Comparison of ENCODE assay signal across 25 cellular contexts in genomic region chr9:133221177-133221809, GRCh38. TPM values are rescaled to one million over a fixed set of nuclear protein-coding genes. Genes with fewer than 3 reads are reported as not detected.
"Had no signal": no experiment of that assay in that cellular context is flagged by ENCODE, and none has a peak within 500 bp of the region (broad histone marks: within the 10 kb centered on the region; RNA-seq: fewer than 3 reads in every experiment).

No MANE protein-coding gene starts in this region.

- H3K4me3 Mint-ChIP-seq: activated CD8-positive, alpha-beta T cell treated with anti-CD3 and anti-CD28 coated beads for 36 hours; activated naive CD4-positive, alpha-beta T cell treated with anti-CD3 and anti-CD28 coated beads, Interleukin-2, amount 50 U/mL, for 24 hours; T-helper 1 cell treated with Interleukin-12 subunit alpha and Interleukin-12 subunit beta and Interleukin-4 antibody, amounts not matched to agents 30 μg/mL and 1 μg/mL, for 36 hours had no signal

- H3K4me1 Mint-ChIP-seq: activated naive CD4-positive, alpha-beta T cell treated with anti-CD3 and anti-CD28 coated beads, Interleukin-2, amount 50 U/mL, for 24 hours had no signal

- H3K36me3 Mint-ChIP-seq: activated naive CD4-positive, alpha-beta T cell treated with anti-CD3 and anti-CD28 coated beads, Interleukin-2, amount 50 U/mL, for 24 hours had no signal

- FAIRE-seq: K562 had no signal

- DNase-seq: activated CD4-positive, alpha-beta T cell treated with anti-CD3 and anti-CD28 coated beads for 4 hours; activated CD8-positive, alpha-beta T cell treated with anti-CD3 and anti-CD28 coated beads for 36 hours; activated effector memory CD4-positive, alpha-beta T cell treated with Interleukin-2 at 50 U/mL for 16 hours; activated naive CD4-positive, alpha-beta T cell; activated T-cell treated with anti-CD3 and anti-CD28 coated beads for 4 hours; aorta; central memory CD4-positive, alpha-beta T cell; Karpas-422; MM.1S; NCI-H1105; NCI-H1436; NCI-H1694 treated with DMSO at 0.1 percent for 48 hours; NCI-H2029 treated with DMSO at 0.1 percent for 48 hours; NCI-H345; NCI-H510A; NCI-H526 treated with DMSO at 0.1 percent for 48 hours; NCI-H82; NK-92 treated with Interleukin-12 subunit alpha and Interleukin-12 subunit beta, amount 100 ng/mL, for 24 hours; Right ventricle myocardium superior had no signal

- H3K9me3 Mint-ChIP-seq: activated CD8-positive, alpha-beta T cell treated with anti-CD3 and anti-CD28 coated beads for 36 hours; activated naive CD4-positive, alpha-beta T cell treated with anti-CD3 and anti-CD28 coated beads, Interleukin-2, amount 50 U/mL, for 24 hours; T-helper 1 cell treated with Interleukin-12 subunit alpha and Interleukin-12 subunit beta and Interleukin-4 antibody, amounts not matched to agents 30 μg/mL and 1 μg/mL, for 36 hours had no signal

- ATAC-seq: activated CD4-positive, CD25-positive, alpha-beta regulatory T cell treated with anti-CD3 and anti-CD28 coated beads, Interleukin-2, amount 50 U/mL, for 24 hours; activated CD8-positive, alpha-beta T cell treated with anti-CD3 and anti-CD28 coated beads for 36 hours; K562 had no signal

- H3K27ac Mint-ChIP-seq: activated CD8-positive, alpha-beta T cell treated with anti-CD3 and anti-CD28 coated beads for 36 hours; activated naive CD4-positive, alpha-beta T cell treated with anti-CD3 and anti-CD28 coated beads, Interleukin-2, amount 50 U/mL, for 24 hours; T-helper 1 cell treated with Interleukin-12 subunit alpha and Interleukin-12 subunit beta and Interleukin-4 antibody, amounts not matched to agents 30 μg/mL and 1 μg/mL, for 36 hours had no signal

RNA-seq across cellular contexts. Expression of gene OBP2B, which starts 12.2 kb away (rescaled TPM):
- total RNA-seq: activated CD8-positive, alpha-beta T cell treated with anti-CD3 and anti-CD28 coated beads for 36 hours; aorta; K562; Peyer's patch; Right ventricle myocardium superior; SJSA1 had no signal
- polyA plus RNA-seq: aorta, K562 had no signal

RNA-seq across cellular contexts. Expression of gene ABO, which starts 53.7 kb away (rescaled TPM):
- total RNA-seq: activated CD8-positive, alpha-beta T cell treated with anti-CD3 and anti-CD28 coated beads for 36 hours; SJSA1 had no signal

RNA-seq across cellular contexts. Expression of gene GBGT1, which starts 57.6 kb away (rescaled TPM):
- total RNA-seq: SJSA1 had no signal
